In genomic region chr7:143399151-143399550, GRCh38 we compare ENCODE assay signal across 29 cellular contexts. TPM values are rescaled to one million over a fixed set of nuclear protein-coding genes. Genes with fewer than 3 reads are reported as not detected.
"Had no signal": no experiment of that assay in that cellular context is flagged by ENCODE, and none has a peak within 500 bp of the region (broad histone marks: within the 10 kb centered on the region; RNA-seq: fewer than 3 reads in every experiment).

No MANE protein-coding gene starts in this region.

- H3K27me3 ChIP-seq: brain microvascular endothelial cell, cardiac muscle cell, SJCRH30 had no signal

- H3K4me3 ChIP-seq: cardiac muscle cell, SJCRH30 had no signal

- H3K4me1 ChIP-seq: SJCRH30 had no signal

- H3K4me3 Mint-ChIP-seq: activated CD4-positive, alpha-beta memory T cell treated with anti-CD3 and anti-CD28 coated beads for 36 hours; activated CD4-positive, alpha-beta T cell treated with anti-CD3 and anti-CD28 coated beads, Interleukin-2, amount 10 ng/mL, durations not matched to agents 7 days and 5 days; activated naive CD4-positive, alpha-beta T cell treated with anti-CD3 and anti-CD28 coated beads, Interleukin-2, amount 10 ng/mL, durations not matched to agents 7 days and 5 days; activated naive CD8-positive, alpha-beta T cell treated with anti-CD3 and anti-CD28 coated beads for 36 hours had no signal

- H3K27me3 Mint-ChIP-seq: activated CD4-positive, alpha-beta memory T cell treated with anti-CD3 and anti-CD28 coated beads for 36 hours; activated CD4-positive, alpha-beta T cell treated with anti-CD3 and anti-CD28 coated beads, Interleukin-2, amount 10 ng/mL, durations not matched to agents 7 days and 5 days; activated naive CD8-positive, alpha-beta T cell treated with anti-CD3 and anti-CD28 coated beads for 36 hours had no signal

- H3K27ac Mint-ChIP-seq: activated CD4-positive, alpha-beta memory T cell treated with anti-CD3 and anti-CD28 coated beads for 36 hours; activated CD4-positive, alpha-beta T cell treated with anti-CD3 and anti-CD28 coated beads, Interleukin-2, amount 10 ng/mL, durations not matched to agents 7 days and 5 days; activated naive CD4-positive, alpha-beta T cell treated with anti-CD3 and anti-CD28 coated beads, Interleukin-2, amount 10 ng/mL, durations not matched to agents 7 days and 5 days; activated naive CD8-positive, alpha-beta T cell treated with anti-CD3 and anti-CD28 coated beads for 36 hours; activated T-helper 2 cell treated with anti-CD3 and anti-CD28 coated beads, Interferon-gamma antibody, Interleukin-2, Interleukin-4, amounts not matched to agents 10 μg/mL and 5 μg/mL and 100 μg/mL, durations not matched to agents 14 hours and 24 hours and 36 hours had no signal

- H3K36me3 ChIP-seq: brain microvascular endothelial cell, cardiac muscle cell, SJCRH30 had no signal

- H3K36me3 Mint-ChIP-seq: activated CD4-positive, alpha-beta memory T cell treated with anti-CD3 and anti-CD28 coated beads for 36 hours; activated naive CD8-positive, alpha-beta T cell treated with anti-CD3 and anti-CD28 coated beads for 36 hours had no signal

- H3K9me3 ChIP-seq: SJCRH30, SK-N-SH had no signal

- DNase-seq: activated CD4-positive, alpha-beta memory T cell treated with anti-CD3 and anti-CD28 coated beads for 36 hours; activated CD4-positive, alpha-beta T cell treated with anti-CD3 and anti-CD28 coated beads, Interleukin-2, amount 10 ng/mL, durations not matched to agents 7 days and 5 days; activated CD4-positive, CD25-positive, alpha-beta regulatory T cell; activated CD8-positive, alpha-beta memory T cell treated with anti-CD3 and anti-CD28 coated beads for 24 hours; activated gamma-delta T cell treated with Interleukin-2 at 50 U/mL for 16 hours; activated naive CD4-positive, alpha-beta T cell treated with anti-CD3 and anti-CD28 coated beads, Interleukin-2, amount 10 ng/mL, durations not matched to agents 7 days and 5 days; activated naive CD8-positive, alpha-beta T cell treated with anti-CD3 and anti-CD28 coated beads for 36 hours; activated T-cell treated with anti-CD3 and anti-CD28 coated beads, Interleukin-2, amount 50 U/mL, for 48 hours; brain microvascular endothelial cell; Kasumi-1; KBM-7; NCI-H1105 treated with DMSO at 0.1 percent for 48 hours; NCI-H1436 treated with DMSO at 0.1 percent for 48 hours; NCI-H1930; NCI-H2171; NCI-H2227 treated with DMSO at 0.1 percent for 48 hours; NCI-H446 treated with DMSO at 0.1 percent for 48 hours; NCI-H524 treated with DMSO at 0.1 percent for 48 hours; NCI-H82; SJCRH30; SK-N-SH; T-helper 1 cell had no signal

- H3K27ac ChIP-seq: brain microvascular endothelial cell, cardiac muscle cell, SJCRH30, VCaP had no signal

- H3K9me3 Mint-ChIP-seq: activated CD4-positive, alpha-beta memory T cell treated with anti-CD3 and anti-CD28 coated beads for 36 hours; activated CD4-positive, alpha-beta T cell treated with anti-CD3 and anti-CD28 coated beads, Interleukin-2, amount 10 ng/mL, durations not matched to agents 7 days and 5 days; activated naive CD4-positive, alpha-beta T cell treated with anti-CD3 and anti-CD28 coated beads, Interleukin-2, amount 10 ng/mL, durations not matched to agents 7 days and 5 days; activated naive CD8-positive, alpha-beta T cell treated with anti-CD3 and anti-CD28 coated beads for 36 hours; activated T-helper 2 cell treated with anti-CD3 and anti-CD28 coated beads, Interferon-gamma antibody, Interleukin-2, Interleukin-4, amounts not matched to agents 10 μg/mL and 5 μg/mL and 100 μg/mL, durations not matched to agents 14 hours and 24 hours and 36 hours had no signal

RNA-seq across cellular contexts. Expression of gene EPHA1, which starts 9.5 kb away (rescaled TPM):
- total RNA-seq: OCI-LY7, RPMI7951 had no signal

RNA-seq across cellular contexts. Expression of gene FAM131B, which starts 36.6 kb away (rescaled TPM):
- total RNA-seq: OCI-LY7, RPMI7951 had no signal

RNA-seq across cellular contexts. Expression of gene TAS2R60, which starts 44.1 kb away (rescaled TPM):
- total RNA-seq: activated CD4-positive, alpha-beta memory T cell treated with anti-CD3 and anti-CD28 coated beads for 36 hours; activated CD4-positive, alpha-beta T cell treated with anti-CD3 and anti-CD28 coated beads, Interleukin-2, amount 10 ng/mL, durations not matched to agents 7 days and 5 days; activated naive CD8-positive, alpha-beta T cell treated with anti-CD3 and anti-CD28 coated beads for 36 hours; activated T-helper 2 cell treated with anti-CD3 and anti-CD28 coated beads, Interferon-gamma antibody, Interleukin-2, Interleukin-4, amounts not matched to agents 10 μg/mL and 5 μg/mL and 100 μg/mL, durations not matched to agents 14 hours and 24 hours and 36 hours; cardiac muscle cell; OCI-LY7; RPMI7951; SJCRH30; T-helper 2 cell treated with Interferon-gamma antibody and Interleukin-4, amounts not matched to agents 100 ng/mL and 5 ng/mL, for 36 hours had no signal
- polyA plus RNA-seq: adipose tissue, cardiac muscle cell, SK-N-SH had no signal
